2 cellular contexts compared by ENCODE assay signal in the genomic region with DNA sequence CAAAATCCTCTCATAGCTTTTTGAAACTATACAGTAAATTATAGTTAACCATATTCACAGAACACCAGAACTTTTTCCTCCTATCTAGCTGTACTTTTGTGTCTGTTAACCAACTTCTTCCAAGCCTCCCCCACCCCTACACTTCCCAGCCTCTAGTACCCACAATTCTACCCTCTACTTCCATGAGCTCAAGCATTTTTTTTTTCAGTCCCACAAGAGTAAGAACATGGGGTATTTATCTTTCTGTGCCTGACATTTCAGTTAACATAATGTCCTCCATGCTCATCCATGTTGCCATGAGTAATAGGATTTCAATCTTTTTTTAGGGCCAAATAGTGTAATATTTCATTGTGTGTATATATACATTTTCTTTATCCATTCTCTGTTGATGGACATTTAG.
TF ChIP-seq lines count a peak whose summit lies in the region.

No MANE protein-coding gene starts in this region.

TF ChIP-seq in K562, 482 proteins besides CTCF, POLR2A, EP300 and RAD21 (continues in another document):
- TF ChIP-seq ZNF146 (CRISPR knock-in tag; IDR thresholded peaks at IDR 0.05; ENCODE audit: unreplicated experiment): no peak
- no peak for TF ChIP-seq TRIM28 (IDR thresholded peaks at IDR 0.05)
- no peak for TF ChIP-seq RBBP5 (IDR thresholded peaks at IDR 0.05; ENCODE audit: borderline replicate concordance, insufficient read depth, low read length, poor library complexity, severe bottlenecking)
- peak; percentile 76 for TF ChIP-seq DMBX1 (CRISPR knock-in tag; IDR thresholded peaks at IDR 0.05; ENCODE audit: borderline replicate concordance)
- 0 out of 2 replicates have a peak, but pooled peaks have one; percentile 12 for TF ChIP-seq SMAD4 (CRISPR knock-in tag; conservative IDR thresholded peaks at IDR 0.05)
- TF ChIP-seq TRIM25 (IDR thresholded peaks at IDR 0.05; ENCODE audit: borderline replicate concordance): no peak
- no peak for TF ChIP-seq ARID2 (IDR thresholded peaks at IDR 0.05)
- TF ChIP-seq ZFP1 (CRISPR knock-in tag; IDR thresholded peaks at IDR 0.05): no peak
- no peak for TF ChIP-seq RFX1 (IDR thresholded peaks at IDR 0.05)
- no peak for TF ChIP-seq HMGN3 (IDR thresholded peaks at IDR 0.05; ENCODE audit: borderline replicate concordance, extremely low read depth, insufficient read length, low read depth, low read length)
- no peak for TF ChIP-seq CGGBP1 (CRISPR knock-in tag; IDR thresholded peaks at IDR 0.05)
- TF ChIP-seq ZNF644 (tag; IDR thresholded peaks at IDR 0.05; ENCODE audit: low read depth): peak; percentile 39; the same call in 1 of the 2 replicates
- TF ChIP-seq ZHX1 (conservative IDR thresholded peaks at IDR 0.05; ENCODE audit: low read length): no peak
- no peak for TF ChIP-seq GABPA (tag; conservative IDR thresholded peaks at IDR 0.05; ENCODE audit: low read depth)
- TF ChIP-seq POLR3A (IDR thresholded peaks at IDR 0.05; ENCODE audit: borderline replicate concordance, extremely low read depth, insufficient read depth, insufficient read length): no peak
- TF ChIP-seq NR3C1 (CRISPR knock-in tag; IDR thresholded peaks at IDR 0.05): no peak
- TF ChIP-seq FIP1L1 (IDR thresholded peaks at IDR 0.05; ENCODE audit: low read depth, low read length, poor library complexity, severe bottlenecking): no peak
- TF ChIP-seq ZNF277 (CRISPR knock-in tag; IDR thresholded peaks at IDR 0.05; ENCODE audit: borderline replicate concordance): no peak
- TF ChIP-seq ZNF311 (CRISPR knock-in tag; IDR thresholded peaks at IDR 0.05): peak; percentile 27; the same call in 1 of the 2 replicates
- TF ChIP-seq ZNF197 (CRISPR knock-in tag; IDR thresholded peaks at IDR 0.05; ENCODE audit: low read depth): no peak
- TF ChIP-seq SNIP1 (IDR thresholded peaks at IDR 0.05; ENCODE audit: low read depth): no peak
- no peak for TF ChIP-seq DDX20 (tag; IDR thresholded peaks at IDR 0.05; ENCODE audit: low read depth)

TF ChIP-seq in H1, 55 proteins besides CTCF, POLR2A, EP300 and RAD21:
- TF ChIP-seq JUND (IDR thresholded peaks at IDR 0.05; ENCODE audit: low read length): no peak
- no peak for TF ChIP-seq SRF (IDR thresholded peaks at IDR 0.05; ENCODE audit: low read depth, low read length)
- no peak for TF ChIP-seq ASH2L (IDR thresholded peaks at IDR 0.05; ENCODE audit: low read length)
- no peak for TF ChIP-seq KDM4A (IDR thresholded peaks at IDR 0.05; ENCODE audit: low read depth, low read length, severe bottlenecking)
- TF ChIP-seq POU5F1 (IDR thresholded peaks at IDR 0.05; ENCODE audit: low read depth, low read length): no peak
- TF ChIP-seq SUZ12 (IDR thresholded peaks at IDR 0.05; ENCODE audit: low read length): no peak
- no peak for TF ChIP-seq SAP30 (IDR thresholded peaks at IDR 0.05; ENCODE audit: insufficient read depth, insufficient replicate concordance, low read length)
- TF ChIP-seq POLR2AphosphoS5 (IDR thresholded peaks at IDR 0.05; ENCODE audit: low read depth, low read length): no peak
- no peak for TF ChIP-seq RBBP5 (IDR thresholded peaks at IDR 0.05; ENCODE audit: borderline replicate concordance, low read depth, low read length)
- no peak for TF ChIP-seq EZH2 (IDR thresholded peaks at IDR 0.05; ENCODE audit: low read depth, low read length, severe bottlenecking)
- no peak for TF ChIP-seq SIRT6 (IDR thresholded peaks at IDR 0.05; ENCODE audit: low read length)
